ENCODE assay signal across 8 cellular contexts in genomic region chr7:136897676-136898075, GRCh38. TPM values are rescaled to one million over a fixed set of nuclear protein-coding genes. Genes with fewer than 3 reads are reported as not detected.
"Had no signal": no experiment of that assay in that cellular context is flagged by ENCODE, and none has a peak within 500 bp of the region (broad histone marks: within the 10 kb centered on the region; RNA-seq: fewer than 3 reads in every experiment).

No MANE protein-coding gene starts in this region.

- H3K4me3 ChIP-seq: GM23338 had no signal

- ATAC-seq: GM23338 had no signal

- DNase-seq: H9, HCEC 1CT, KG1 had no signal

- H3K4me2 ChIP-seq: GM23338 had no signal

- FAIRE-seq: H1, H54 had no signal

- H2AFZ ChIP-seq: GM23338 had no signal

RNA-seq across cellular contexts. Expression of gene CHRM2, which starts 29.2 kb away (rescaled TPM):
- total RNA-seq: H9, HT-29 had no signal
- polyA plus RNA-seq: IgD-negative memory B cell had no signal
